Comparison of ENCODE assay signal across 9 cellular contexts in genomic region chr1:172778461-172779455, GRCh38.
DNase-seq lines count a peak whose midpoint lies in the region; FAIRE-seq and TF ChIP-seq lines count a peak whose summit lies in the region.
"Had no signal": no experiment of that assay in that cellular context is flagged by ENCODE, and none has a peak within 500 bp of the region (broad histone marks: within the 10 kb centered on the region; RNA-seq: fewer than 3 reads in every experiment).

No MANE protein-coding gene starts in this region.

- intact Hi-C loops in kidney (cut with DNase I), result no loop called here

- H2AFZ ChIP-seq in GM23248 (0 out of 2 replicates have a peak overlapping the region, but pooled peaks have one; percentile 7), OCI-LY1 (ENCODE audit: low read length) (no peak overlapping the region)

- in situ Hi-C loops in GM23248 (cut with MboI), result no loop called here
- in situ Hi-C loops in ACHN (cut with HindIII; ENCODE audit: low pct_ligation_motif_present, low pct_unique_long_range_greater_than_20kb, low sequenced_read_pairs), result no loop called here

- H3K36me3 ChIP-seq in GM23248 (ENCODE audit: low read depth) (no peaks in the 10 kb centered on the region), OCI-LY1 (ENCODE audit: insufficient read depth, low read length) (no peaks in the 10 kb centered on the region), kidney (ENCODE audit: control insufficient read depth in 1 of 2, insufficient read depth in 2 of 2, low read length in 2 of 2) (no peaks in the 10 kb centered on the region), right atrium auricular region (no peaks in the 10 kb centered on the region)
- H3K36me3 ChIP-seq: right lobe of liver had no signal

- H3K9me3 ChIP-seq in GM23248 (ENCODE audit: low read depth) (no peaks in the 10 kb centered on the region), OCI-LY1 (ENCODE audit: low read length) (0 out of 2 replicates have a peak, but pooled peaks cover 4% of the 10 kb centered on the region), kidney (ENCODE audit: control insufficient read depth in 1 of 2, low read length in 2 of 2) (no peaks in the 10 kb centered on the region), right atrium auricular region (peaks cover 0 to 13% of the 10 kb centered on the region in 2 donors)
- H3K9me3 ChIP-seq: right lobe of liver had no signal

- no peaks in the 10 kb centered on the region for H3K79me2 ChIP-seq in GM23248 (ENCODE audit: insufficient read depth)
- no peaks in the 10 kb centered on the region for H3K79me2 ChIP-seq in OCI-LY1 (ENCODE audit: insufficient read depth, low read length)

- no peaks in the 10 kb centered on the region for H4K20me1 ChIP-seq in GM23248 (ENCODE audit: insufficient read depth)
- no peaks in the 10 kb centered on the region for H4K20me1 ChIP-seq in OCI-LY1 (ENCODE audit: insufficient read depth, low read length)

- no peak overlapping the region for H3K9ac ChIP-seq in GM23248
- H3K9ac ChIP-seq in OCI-LY1 (ENCODE audit: low read length), result no peak overlapping the region
- no peak overlapping the region for H3K9ac ChIP-seq in kidney (ENCODE audit: low read length in 2 of 2)

- H3K4me1 ChIP-seq in GM23248 (ENCODE audit: insufficient read depth), result no peaks in the 10 kb centered on the region
- peaks cover 26% of the 10 kb centered on the region for H3K4me1 ChIP-seq in OCI-LY1 (ENCODE audit: insufficient read depth, low read length, severe bottlenecking)
- no peaks in the 10 kb centered on the region for H3K4me1 ChIP-seq in kidney (ENCODE audit: control insufficient read depth in 1 of 2, insufficient read depth in 1 of 2, low read depth in 1 of 2, low read length in 2 of 2)
- H3K4me1 ChIP-seq in right atrium auricular region, result peaks cover 0 to 6% of the 10 kb centered on the region in 2 donors
- H3K4me1 ChIP-seq: right lobe of liver had no signal

- FAIRE-seq in kidney (lab: Jason Lieb, UNC), result no peak

- no peak overlapping the region for H3K4me3 ChIP-seq in GM12875 (ENCODE audit: low read depth, low read length)
- H3K4me3 ChIP-seq in GM23248, result no peak overlapping the region
- no peak overlapping the region for H3K4me3 ChIP-seq in OCI-LY1 (ENCODE audit: low read depth, low read length, poor library complexity, severe bottlenecking)
- no peak overlapping the region for H3K4me3 ChIP-seq in kidney (ENCODE audit: low read length in 2 of 2)
- H3K4me3 ChIP-seq in right atrium auricular region, result no peak overlapping the region
- H3K4me3 ChIP-seq: right lobe of liver had no signal

- no peaks in the 10 kb centered on the region for H3K9me2 ChIP-seq in GM23248 (ENCODE audit: insufficient read depth)
- H3K9me2 ChIP-seq in OCI-LY1 (ENCODE audit: low read depth, low read length), result no peaks in the 10 kb centered on the region

- no peaks in the 10 kb centered on the region for H3F3A ChIP-seq in GM23248 (ENCODE audit: insufficient read depth)
- H3F3A ChIP-seq in OCI-LY1 (ENCODE audit: insufficient read depth, low read length), result no peaks in the 10 kb centered on the region

- H3K27me3 ChIP-seq in GM23248 (replicated peaks; ENCODE audit: insufficient read depth) (no peaks in the 10 kb centered on the region), OCI-LY1 (ENCODE audit: insufficient read depth, low read length) (no peaks in the 10 kb centered on the region), right atrium auricular region (no peaks in the 10 kb centered on the region)
- H3K27me3 ChIP-seq: right lobe of liver had no signal

- peak; percentile 28; the same call in 1 of the 2 replicates for TF ChIP-seq CTCF in GM12875 (IDR thresholded peaks at IDR 0.05; ENCODE audit: borderline replicate concordance, insufficient read depth, low read depth, low read length)
- peak; percentile 53; the same call in 1 of the 2 replicates for TF ChIP-seq CTCF in OCI-LY1 (IDR thresholded peaks at IDR 0.05; ENCODE audit: low read length)
- TF ChIP-seq CTCF in kidney (IDR thresholded peaks at IDR 0.05; ENCODE audit: borderline replicate concordance, extremely low read depth, insufficient read depth), result peak; percentile 12
- TF ChIP-seq CTCF in right atrium auricular region (IDR thresholded peaks at IDR 0.05), result peak in 1 of 2 donors; percentile 15

- peak; percentile 22 for DNase-seq in GM23248
- DNase-seq in kidney, result no peak
- DNase-seq in GM19240 (ENCODE audit: insufficient read length, low spot score), result no peak
- no peak for DNase-seq in ACHN
- DNase-seq in NCI-H82 (lab: John Stamatoyannopoulos, UW), result no peak
- no peak for DNase-seq in right atrium auricular region (ENCODE audit: low spot score)
- DNase-seq: right lobe of liver had no signal

- H3K27ac ChIP-seq in GM23248 (no peak overlapping the region), OCI-LY1 (ENCODE audit: low read depth, low read length, poor library complexity, severe bottlenecking) (no peak overlapping the region), kidney (ENCODE audit: low read depth in 2 of 2, low read length in 2 of 2) (no peak overlapping the region), right atrium auricular region (no peak overlapping the region)
- H3K27ac ChIP-seq: right lobe of liver had no signal

- 38 to 43% methylated on average over 7 of the region's 7 CpGs for WGBS in GM23248 (ENCODE audit: low coverage in 1 of 2, low lambda C conversion rate in 2 of 2, missing lambda C conversion rate in 2 of 2), 2 experiments

- H3K4me2 ChIP-seq in GM23248 (ENCODE audit: unreplicated experiment), result peak overlapping the region; percentile 10
- peak overlapping the region; percentile 33; the same call in 1 of the 2 replicates for H3K4me2 ChIP-seq in OCI-LY1 (ENCODE audit: low read length)
